ENCODE assay signal across 18 cellular contexts in the genomic region with DNA sequence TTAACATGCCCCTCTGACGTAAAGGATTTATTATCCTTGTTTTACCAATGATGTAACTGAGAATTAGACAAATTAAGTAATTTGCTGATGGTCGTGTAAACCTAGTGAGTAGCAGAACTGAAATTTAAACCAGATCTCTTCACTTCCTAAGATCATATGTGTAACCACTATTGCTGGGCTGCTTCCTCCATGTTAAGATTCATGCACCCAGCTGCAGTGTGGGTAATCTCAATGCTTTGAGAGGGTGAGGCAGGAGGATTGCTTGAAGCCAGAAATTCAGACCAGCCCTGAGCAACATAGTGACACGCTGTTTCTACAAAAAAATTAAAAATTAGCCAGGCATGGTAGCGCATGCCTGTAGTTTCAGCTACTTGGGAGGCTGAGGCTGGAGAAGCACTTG.
DNase-seq lines count a peak whose midpoint lies in the region; ATAC-seq lines count a peak whose summit lies in the region.
"Had no signal": no experiment of that assay in that cellular context is flagged by ENCODE, and none has a peak within 500 bp of the region (broad histone marks: within the 10 kb centered on the region; RNA-seq: fewer than 3 reads in every experiment).

No MANE protein-coding gene starts in this region.

- H3K4me3 Mint-ChIP-seq in naive B cell, result peak overlapping the region in 6 of 8 donors; percentile 5 to 79 (median 50)
- H3K4me3 Mint-ChIP-seq: activated T-cell treated with anti-CD3 and anti-CD28 coated beads, Interleukin-2, amount 50 U/mL, for 4 hours had no signal

- H3K27me3 Mint-ChIP-seq in naive B cell, result no peaks in the 10 kb centered on the region

- H3K27ac Mint-ChIP-seq in naive B cell, result peak overlapping the region; percentile 19 to 87 (median 72)

- no peak for DNase-seq in naive B cell
- no peak for DNase-seq in ecto neural progenitor cell (ENCODE audit: low spot score)
- DNase-seq in activated CD4-positive, alpha-beta T cell treated with anti-CD3 and anti-CD28 coated beads for 48 hours, result no peak
- no peak for DNase-seq in SW480 (ENCODE audit: low spot score)
- DNase-seq: activated CD4-positive, alpha-beta T cell treated with anti-CD3 and anti-CD28 coated beads, Interleukin-2, amount 50 U/mL, for 4 hours; activated T-cell treated with anti-CD3 and anti-CD28 coated beads, Interleukin-2, amount 50 U/mL, for 4 hours; effector CD8-positive, alpha-beta T cell; H7; left colon; NCI-H1694; NCI-H524 treated with DMSO at 0.1 percent for 48 hours; stimulated activated CD4-positive, alpha-beta T cell treated with anti-CD3 and anti-CD28 coated beads, Interleukin-4, amount 100 ng/mL, for 24 hours; tibial artery had no signal

- peaks cover 44 to 69% (median 68%) of the 10 kb centered on the region in 3 donors for H3K4me1 Mint-ChIP-seq in naive B cell

- ATAC-seq in GM18517 (IDR thresholded peaks at IDR 0.05; ENCODE audit: unreplicated experiment), result peak; percentile 46
- peak; percentile 44 for ATAC-seq in GM21390 (IDR thresholded peaks at IDR 0.05; ENCODE audit: unreplicated experiment)
- ATAC-seq in HG03159 (IDR thresholded peaks at IDR 0.05; ENCODE audit: unreplicated experiment), result peak; percentile 54
- ATAC-seq in naive B cell (ENCODE audit: low read depth in 2 of 2), result peak; percentile 29 to 35
- ATAC-seq in GM21528 (IDR thresholded peaks at IDR 0.05; ENCODE audit: low FRiP score, unreplicated experiment), result no peak
- ATAC-seq: activated T-cell treated with anti-CD3 and anti-CD28 coated beads, Interleukin-2, amount 50 U/mL, for 4 hours; left colon; SK-N-SH treated with all-trans-retinoic acid at 6 μM for 48 hours had no signal

- H3K9me3 Mint-ChIP-seq in naive B cell, result peaks cover 0 to 3% (median 0%) of the 10 kb centered on the region in 7 donors
- H3K9me3 Mint-ChIP-seq: activated T-cell treated with anti-CD3 and anti-CD28 coated beads, Interleukin-2, amount 50 U/mL, for 4 hours had no signal

- H3K36me3 Mint-ChIP-seq in naive B cell, result peaks cover 14 to 19% of the 10 kb centered on the region in 2 donors
